Comparison of ENCODE assay signal across 19 cellular contexts in the genomic region with DNA sequence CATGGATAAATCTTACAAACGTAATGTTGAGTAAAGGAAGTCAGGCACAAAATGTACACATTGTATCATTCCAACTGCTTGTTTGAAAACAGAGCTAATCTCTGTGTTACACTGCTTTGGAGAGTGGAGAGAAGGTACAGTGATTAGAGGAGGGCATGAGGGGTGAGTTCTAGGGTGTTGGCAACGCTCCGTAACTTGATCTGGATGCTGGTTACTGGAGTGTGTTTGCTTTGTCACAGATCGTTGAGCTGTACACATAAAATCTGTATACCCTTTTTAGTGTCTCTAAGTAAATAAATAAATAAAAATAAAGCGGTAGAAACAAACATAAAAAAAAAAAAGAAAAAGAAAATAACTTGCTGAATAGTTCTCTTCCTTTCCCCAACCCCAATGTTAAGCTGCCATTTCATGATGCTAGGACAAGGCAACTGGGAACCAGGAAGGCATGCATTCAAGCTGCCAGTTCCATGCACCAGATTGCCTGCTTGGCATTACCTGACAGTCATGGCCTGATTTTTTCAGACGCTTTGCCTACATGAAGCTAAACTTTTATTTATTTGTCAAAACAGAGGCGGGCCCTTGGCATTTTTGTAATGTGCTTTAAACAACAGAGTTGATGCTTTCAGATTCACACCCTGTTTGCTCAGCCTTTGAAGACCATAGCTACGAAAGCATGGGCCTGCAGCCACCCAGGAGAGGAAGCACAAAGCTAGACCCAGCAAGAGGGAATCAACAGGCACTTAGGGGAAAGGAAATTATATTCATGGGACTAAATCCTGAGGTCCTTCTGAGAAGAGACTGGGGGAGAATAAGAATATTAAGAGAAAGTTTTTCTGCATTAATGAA. TPM values are rescaled to one million over a fixed set of nuclear protein-coding genes. Genes with fewer than 3 reads are reported as not detected.
DNase-seq lines count a peak whose midpoint lies in the region; TF ChIP-seq lines count a peak whose summit lies in the region.
"Had no signal": no experiment of that assay in that cellular context is flagged by ENCODE, and none has a peak within 500 bp of the region (broad histone marks: within the 10 kb centered on the region; RNA-seq: fewer than 3 reads in every experiment).

No MANE protein-coding gene starts in this region.

- POLR2A ChIA-PET in HEK293 (lab: Yijun Ruan, JAX): interaction anchor here (0.7 to 0.9 kb wide), 2 partner anchors 188 to 190 kb away, joined by 3 to 4 read pairs; no protein-coding TSS in a partner anchor

- H3K4me1 ChIP-seq in HEK293 (ENCODE audit: control insufficient read depth, insufficient read depth, low read length): peaks cover 5% of the 10 kb centered on the region; the same call in 1 of the 2 replicates
- H3K4me1 ChIP-seq in mesodermal cell (ENCODE audit: control insufficient read depth, insufficient read depth, low read length, poor library complexity, severe bottlenecking): peaks cover 10% of the 10 kb centered on the region
- H3K4me1 ChIP-seq in uterus: no peaks in the 10 kb centered on the region
- H3K4me1 ChIP-seq: left lung had no signal

- peaks cover 5% of the 10 kb centered on the region for H3K27me3 Mint-ChIP-seq in activated naive CD4-positive, alpha-beta T cell treated with anti-CD3 and anti-CD28 coated beads for 36 hours (ENCODE audit: low read depth)
- H3K27me3 Mint-ChIP-seq: CD4-positive, CD25-positive, alpha-beta regulatory T cell; naive B cell had no signal

- intact Hi-C loops in uterus (cut with DNase I; ENCODE audit: low total_unique reads): no loop called here
- intact Hi-C loops in activated naive CD4-positive, alpha-beta T cell treated with anti-CD3 and anti-CD28 coated beads for 36 hours (cut with micrococcal nuclease): no loop called here

- DNase-seq in DMS153 (lab: John Stamatoyannopoulos, UW) (peak; percentile 68), NCI-H69 (lab: John Stamatoyannopoulos, UW) (peak; percentile 87), COR-L47 (lab: John Stamatoyannopoulos, UW) (no peak), uterus (no peak)
- no peak for DNase-seq in activated naive CD4-positive, alpha-beta T cell treated with anti-CD3 and anti-CD28 coated beads for 36 hours
- DNase-seq: aorta; CD4-positive, CD25-positive, alpha-beta regulatory T cell; hippocampal formation; KG1; left lung; naive B cell; NCI-H226; retina; stimulated activated CD4-positive, alpha-beta T cell treated with anti-CD3 and anti-CD28 coated beads, Interleukin-1b, Interleukin-23, amount 100 ng/mL, for 48 hours; stimulated activated CD8-positive, alpha-beta memory T cell treated with anti-CD3 and anti-CD28 coated beads, Interleukin-4, amount 100 ng/mL, for 48 hours; T-helper 2 cell had no signal

- no peaks in the 10 kb centered on the region for H3K9me3 Mint-ChIP-seq in activated naive CD4-positive, alpha-beta T cell treated with anti-CD3 and anti-CD28 coated beads for 36 hours

- H3K27ac Mint-ChIP-seq in activated naive CD4-positive, alpha-beta T cell treated with anti-CD3 and anti-CD28 coated beads for 36 hours: no peak overlapping the region

- H3K4me1 Mint-ChIP-seq in activated naive CD4-positive, alpha-beta T cell treated with anti-CD3 and anti-CD28 coated beads for 36 hours (ENCODE audit: low read depth): no peaks in the 10 kb centered on the region
- H3K4me1 Mint-ChIP-seq: CD4-positive, CD25-positive, alpha-beta regulatory T cell; naive B cell had no signal

- no peak overlapping the region for H3K4me3 Mint-ChIP-seq in activated naive CD4-positive, alpha-beta T cell treated with anti-CD3 and anti-CD28 coated beads for 36 hours
- H3K4me3 Mint-ChIP-seq: CD4-positive, CD25-positive, alpha-beta regulatory T cell; naive B cell had no signal

- no peaks in the 10 kb centered on the region for H3K9me3 ChIP-seq in HEK293 (ENCODE audit: control insufficient read depth, insufficient read depth, low read depth, low read length)
- H3K9me3 ChIP-seq in mesodermal cell (ENCODE audit: control insufficient read depth, low read length): no peaks in the 10 kb centered on the region
- no peaks in the 10 kb centered on the region for H3K9me3 ChIP-seq in uterus

- CTCF ChIA-PET in HEK293 (lab: Yijun Ruan, JAX): interaction anchor here (0.6 to 1.2 kb wide), 5 partner anchors 9 to 215 kb away, joined by 3 to 6 read pairs (median 4); no protein-coding TSS in a partner anchor
- CTCF ChIA-PET in activated naive CD4-positive, alpha-beta T cell treated with anti-CD3 and anti-CD28 coated beads for 36 hours (lab: Charles Lee): interaction anchor here (0.7 kb wide), 1 partner anchor 426 kb away, joined by 3 read pairs; no protein-coding TSS in a partner anchor

- 89 to 100% methylated on average over 2 to 3 of the region's 8 CpGs for WGBS in mesodermal cell (ENCODE audit: insufficient coverage in 2 of 2), 2 experiments

- no peak overlapping the region for H3K4me3 ChIP-seq in HEK293 (ENCODE audit: low read depth, low read length)
- H3K4me3 ChIP-seq in mesodermal cell (ENCODE audit: extremely low read depth, insufficient read depth, low read length, poor library complexity, severe bottlenecking): no peak overlapping the region
- no peak overlapping the region for H3K4me3 ChIP-seq in uterus
- H3K4me3 ChIP-seq: dorsolateral prefrontal cortex, left lung had no signal

- H3K27ac ChIP-seq in HEK293 (ENCODE audit: extremely low read depth, low read depth, low read length) (no peak overlapping the region), mesodermal cell (ENCODE audit: low read depth, low read length, severe bottlenecking) (peak overlapping the region; percentile 11), uterus (no peak overlapping the region)
- H3K27ac ChIP-seq: dorsolateral prefrontal cortex, left lung had no signal

- no peaks in the 10 kb centered on the region for H3K27me3 ChIP-seq in uterus
- H3K27me3 ChIP-seq: dorsolateral prefrontal cortex, left lung had no signal

- TF ChIP-seq CTCF in HEK293 (tag by site-specific recombination; IDR thresholded peaks at IDR 0.05) (no peak), uterus (IDR thresholded peaks at IDR 0.05) (no peak)

- peaks cover 0 to 24% of the 10 kb centered on the region in 2 experiments; a peak in 1 of 3 replicates for H3K36me3 ChIP-seq in HEK293 (ENCODE audit: control insufficient read depth in 2 of 2, insufficient read depth in 1 of 2, low read length in 2 of 2)
- H3K36me3 ChIP-seq in mesodermal cell (ENCODE audit: control insufficient read depth, insufficient read depth, low read length): peaks cover 65% of the 10 kb centered on the region
- no peaks in the 10 kb centered on the region for H3K36me3 ChIP-seq in uterus

- peaks cover 2% of the 10 kb centered on the region for H3K36me3 Mint-ChIP-seq in activated naive CD4-positive, alpha-beta T cell treated with anti-CD3 and anti-CD28 coated beads for 36 hours (ENCODE audit: low read depth)
- H3K36me3 Mint-ChIP-seq: CD4-positive, CD25-positive, alpha-beta regulatory T cell; naive B cell had no signal

- TF ChIP-seq POLR2A in uterus (IDR thresholded peaks at IDR 0.05): no peak

TF ChIP-seq in HEK293, 187 proteins besides CTCF, POLR2A, EP300 and RAD21 (continues in another document):
- TF ChIP-seq, protein P1, sequence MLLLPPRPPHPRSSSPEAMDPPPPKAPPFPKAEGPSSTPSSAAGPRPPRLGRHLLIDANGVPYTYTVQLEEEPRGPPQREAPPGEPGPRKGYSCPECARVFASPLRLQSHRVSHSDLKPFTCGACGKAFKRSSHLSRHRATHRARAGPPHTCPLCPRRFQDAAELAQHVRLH (tag by site-specific recombination; IDR thresholded peaks at IDR 0.05): 0 out of 2 replicates have a peak, but pooled peaks have one; percentile 35
- TF ChIP-seq ZNF335 (tag by site-specific recombination; conservative IDR thresholded peaks at IDR 0.05): 0 out of 2 replicates have a peak, but pooled peaks have one; percentile 16
- TF ChIP-seq, protein P2, sequence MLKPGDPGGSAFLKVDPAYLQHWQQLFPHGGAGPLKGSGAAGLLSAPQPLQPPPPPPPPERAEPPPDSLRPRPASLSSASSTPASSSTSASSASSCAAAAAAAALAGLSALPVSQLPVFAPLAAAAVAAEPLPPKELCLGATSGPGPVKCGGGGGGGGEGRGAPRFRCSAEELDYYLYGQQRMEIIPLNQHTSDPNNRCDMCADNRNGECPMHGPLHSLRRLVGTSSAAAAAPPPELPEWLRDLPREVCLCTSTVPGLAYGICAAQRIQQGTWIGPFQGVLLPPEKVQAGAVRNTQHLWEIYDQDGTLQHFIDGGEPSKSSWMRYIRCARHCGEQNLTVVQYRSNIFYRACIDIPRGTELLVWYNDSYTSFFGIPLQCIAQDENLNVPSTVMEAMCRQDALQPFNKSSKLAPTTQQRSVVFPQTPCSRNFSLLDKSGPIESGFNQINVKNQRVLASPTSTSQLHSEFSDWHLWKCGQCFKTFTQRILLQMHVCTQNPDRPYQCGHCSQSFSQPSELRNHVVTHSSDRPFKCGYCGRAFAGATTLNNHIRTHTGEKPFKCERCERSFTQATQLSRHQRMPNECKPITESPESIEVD (tag by site-specific recombination; IDR thresholded peaks at IDR 0.05): peak; percentile 44; the same call in 1 of the 2 replicates
- 0 out of 2 replicates have a peak, but pooled peaks have one; percentile 17 for TF ChIP-seq ZNF24 (tag by site-specific recombination; IDR thresholded peaks at IDR 0.05)
- no peak for TF ChIP-seq ZNF26 (tag by site-specific recombination; IDR thresholded peaks at IDR 0.05)
- 0 out of 2 replicates have a peak, but pooled peaks have one; percentile 21 for TF ChIP-seq ZNF629 (tag by site-specific recombination; IDR thresholded peaks at IDR 0.05)
- peak; percentile 68 for TF ChIP-seq ZNF843 (tag by site-specific recombination; IDR thresholded peaks at IDR 0.05)
- peak; percentile 78 for TF ChIP-seq WT1 (tag by site-specific recombination; IDR thresholded peaks at IDR 0.05)
- TF ChIP-seq OSR2 (tag by site-specific recombination; IDR thresholded peaks at IDR 0.05): peak; percentile 43; the same call in 1 of the 2 replicates
- TF ChIP-seq SCRT2 (tag by site-specific recombination; IDR thresholded peaks at IDR 0.05): 0 out of 2 replicates have a peak, but pooled peaks have one; percentile 46
- TF ChIP-seq TCF7L2 (IDR thresholded peaks at IDR 0.05; ENCODE audit: borderline replicate concordance, low read depth, low read length): no peak

RNA-seq across cellular contexts. Expression of gene TNFRSF21, which starts 21.2 kb away (rescaled TPM):
- 63.4 TPM for polyA plus RNA-seq in mesodermal cell (2013, experiment 1 of 2)
- polyA plus RNA-seq in mesodermal cell (2013, experiment 2 of 2): 58.5 TPM
- total RNA-seq in uterus: 10 to 100 TPM in 2 of 4 donors, 1 to 10 TPM in 2; 1.0 to 33.1 (median 13.2) TPM
- 1 to 10 TPM; 3.6 to 4.3 TPM for total RNA-seq in activated naive CD4-positive, alpha-beta T cell treated with anti-CD3 and anti-CD28 coated beads for 36 hours
- polyA plus RNA-seq: CD4-positive, CD25-positive, alpha-beta regulatory T cell had no signal

Comparison
In these comparisons a context has a peak if more than half of its experiments do, and no peak if none do; other contexts are left out.
1. DNase-seq: peak in DMS153 (single experiment) and NCI-H69 (single experiment); none in COR-L47 (single experiment), uterus (0 of 2) and activated naive CD4-positive, alpha-beta T cell treated with anti-CD3 and anti-CD28 coated beads for 36 hours (single experiment).